ENCODE assay signal across 24 cellular contexts in the genomic region with DNA sequence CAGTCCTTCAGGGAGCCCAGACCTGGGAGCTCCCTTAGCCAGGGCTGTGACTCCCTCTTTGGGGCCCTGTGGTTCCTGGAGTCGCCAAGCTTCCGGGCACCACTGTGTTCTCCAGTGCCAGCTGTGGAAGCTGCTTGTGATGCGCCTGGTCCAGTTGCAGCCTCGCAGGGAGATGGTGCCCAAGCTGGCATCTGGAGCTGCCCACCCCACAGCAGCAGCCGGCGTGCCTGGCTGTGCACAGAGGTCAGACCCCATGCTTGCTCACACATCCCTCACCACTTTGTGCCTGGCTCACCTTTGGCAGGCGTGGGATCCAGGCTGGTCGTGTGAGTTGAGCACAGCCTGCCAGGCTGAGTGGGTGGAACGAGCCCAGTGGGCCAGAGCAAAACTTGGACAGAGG. TPM values are rescaled to one million over a fixed set of nuclear protein-coding genes. Genes with fewer than 3 reads are reported as not detected.
DNase-seq lines count a peak whose midpoint lies in the region; ATAC-seq, FAIRE-seq and TF ChIP-seq lines count a peak whose summit lies in the region.
"Had no signal": no experiment of that assay in that cellular context is flagged by ENCODE, and none has a peak within 500 bp of the region (broad histone marks: within the 10 kb centered on the region; RNA-seq: fewer than 3 reads in every experiment).

No MANE protein-coding gene starts in this region.

- no peak overlapping the region for H3K4ac ChIP-seq in H1 (replicated peaks; ENCODE audit: insufficient read length, low read depth, low read length)
- no peak overlapping the region for H3K4ac ChIP-seq in mesenchymal stem cell (ENCODE audit: low read depth in 1 of 2, low read length in 2 of 2)

- H3K9me3 ChIP-seq in right atrium auricular region (no peaks in the 10 kb centered on the region), H1 (ENCODE audit: insufficient read depth in 2 of 2, low read depth in 1 of 2, low read length in 1 of 2) (no peaks in the 10 kb centered on the region; a peak in 1 of 4 replicates), mesenchymal stem cell (ENCODE audit: control insufficient read depth, low read length) (no peaks in the 10 kb centered on the region)
- H3K9me3 ChIP-seq: BE2C, Peyer's patch, SK-N-SH had no signal

- POLR2A ChIA-PET in H1 (lab: Charles Lee; ENCODE audit: partially characterized antibody): interaction anchor here (0.6 kb wide), 1 partner anchor 377 kb away, joined by 3 read pairs; no protein-coding TSS in a partner anchor

- no peaks in the 10 kb centered on the region; the same call in 1 of the 2 replicates for H3K79me1 ChIP-seq in H1 (ENCODE audit: low read depth, low read length)
- peaks cover 20% of the 10 kb centered on the region for H3K79me1 ChIP-seq in mesenchymal stem cell (replicated peaks; ENCODE audit: low read length, poor library complexity, severe bottlenecking)

- H3K4me1 ChIP-seq in right atrium auricular region (no peaks in the 10 kb centered on the region), H1 (replicated peaks in 1 of 4; ENCODE audit: control insufficient read depth in 3 of 4, insufficient read depth in 4 of 4, low read length in 3 of 4) (no peaks in the 10 kb centered on the region), mesenchymal stem cell (ENCODE audit: control insufficient read depth, insufficient read depth, low read depth, low read length) (peaks cover 27% of the 10 kb centered on the region)
- H3K4me1 ChIP-seq: BE2C, Peyer's patch had no signal

- H4K8ac ChIP-seq in H1 (ENCODE audit: extremely low read depth, insufficient read depth, low read length) (0 out of 2 replicates have a peak overlapping the region, but pooled peaks have one; percentile 14), mesenchymal stem cell (ENCODE audit: low read length) (no peak overlapping the region)

- no peak overlapping the region for H3K18ac ChIP-seq in H1 (ENCODE audit: extremely low read depth, low read length)
- H3K18ac ChIP-seq in mesenchymal stem cell (ENCODE audit: low read depth in 1 of 2, low read length in 2 of 2): peak overlapping the region in 1 of 2 experiments; percentile 57

- no peak for TF ChIP-seq POLR2A in H1 (IDR thresholded peaks at IDR 0.05; ENCODE audit: control extremely low read depth in 1 of 2, low read depth in 2 of 2, low read length in 2 of 2)

- H3K9me3 Mint-ChIP-seq in type B pancreatic cell: no peaks in the 10 kb centered on the region
- H3K9me3 Mint-ChIP-seq: CD4-positive, alpha-beta T cell had no signal

- H3K36me3 ChIP-seq in right atrium auricular region (peaks cover 11% of the 10 kb centered on the region), H1 (ENCODE audit: control insufficient read depth in 2 of 4, insufficient read depth in 4 of 4, low read length in 3 of 4) (peaks cover 0 to 12% (median 3%) of the 10 kb centered on the region in 4 experiments; a peak in 4 of 8 replicates), mesenchymal stem cell (ENCODE audit: control insufficient read depth in 1 of 2, insufficient read depth in 2 of 2, low read depth in 1 of 2, low read length in 2 of 2) (peaks cover 16 to 25% of the 10 kb centered on the region in 2 experiments)
- H3K36me3 ChIP-seq: BE2C had no signal

- H3K9ac ChIP-seq in H1 (replicated peaks in 1 of 4; ENCODE audit: extremely low read depth in 1 of 4, low read depth in 3 of 4, low read length in 3 of 4) (no peak overlapping the region), mesenchymal stem cell (ENCODE audit: low read length) (no peak overlapping the region)
- H3K9ac ChIP-seq: SK-N-SH had no signal

- H2AK5ac ChIP-seq in H1 (ENCODE audit: low read depth, low read length): no peak overlapping the region
- H2AK5ac ChIP-seq in mesenchymal stem cell (ENCODE audit: low read length, severe bottlenecking): peak overlapping the region; percentile 95

- H3K4me2 ChIP-seq in H1 (ENCODE audit: insufficient read depth in 1 of 2, low read depth in 2 of 2, low read length in 2 of 2) (no peak overlapping the region), mesenchymal stem cell (ENCODE audit: low read length, poor library complexity, severe bottlenecking) (no peak overlapping the region)

- H3K4me3 ChIP-seq in right atrium auricular region (no peak overlapping the region), H1 (ENCODE audit: extremely low read depth in 1 of 4, insufficient read depth in 2 of 4, low read depth in 3 of 4, low read length in 4 of 4) (no peak overlapping the region), mesenchymal stem cell (ENCODE audit: insufficient read depth in 1 of 2, low read depth in 1 of 2, low read length in 2 of 2) (no peak overlapping the region)
- H3K4me3 ChIP-seq: Peyer's patch had no signal

- DNase-seq in Right ventricle myocardium superior: no peak
- DNase-seq in right atrium auricular region (ENCODE audit: low spot score): no peak
- DNase-seq in H1 (ENCODE audit: low read depth in 1 of 2, low spot score in 2 of 2): no peak
- no peak for DNase-seq in mesenchymal stem cell
- DNase-seq in NCI-H2029 (lab: John Stamatoyannopoulos, UW): no peak
- no peak for DNase-seq in NCI-H226
- DNase-seq in type B pancreatic cell (ENCODE audit: extremely low spot score, unreplicated experiment): no peak
- DNase-seq: 8988T; BE2C; CD4-positive, alpha-beta T cell; DMS153; GF-D8; KG1; NCI-H1105 treated with DMSO at 0.1 percent for 48 hours; NCI-H1694; NCI-H510A; NCI-H748 treated with DMSO at 0.1 percent for 48 hours; NK-92 treated with Interleukin-12 subunit alpha and Interleukin-12 subunit beta, amount 100 ng/mL, for 24 hours; Peyer's patch; SHP77; SK-N-SH had no signal

- CTCF ChIA-PET in H1 (lab: Charles Lee; ENCODE audit: partially characterized antibody): interaction anchor here (1.0 to 1.7 kb wide), 3 partner anchors 11 to 23 kb away, joined by 3 to 5 read pairs (median 3); no protein-coding TSS in a partner anchor

- no peaks in the 10 kb centered on the region for H3K23me2 ChIP-seq in H1 (ENCODE audit: low read depth, low read length)

- peaks cover 2 to 4% of the 10 kb centered on the region in 2 experiments for H4K20me1 ChIP-seq in H1 (replicated peaks in 1 of 2; ENCODE audit: control insufficient read depth in 1 of 2, insufficient read depth in 2 of 2, low read length in 2 of 2)

- TF ChIP-seq RAD21 in H1 (IDR thresholded peaks at IDR 0.05 in 1 of 2, conservative IDR thresholded peaks at IDR 0.05 in 1 of 2; ENCODE audit: low read depth in 2 of 2, low read length in 2 of 2): no peak

- H4K91ac ChIP-seq in H1 (replicated peaks; ENCODE audit: insufficient read length, low read length) (no peak overlapping the region), mesenchymal stem cell (ENCODE audit: low read length) (no peak overlapping the region)

- H3K27ac Mint-ChIP-seq in type B pancreatic cell: no peak overlapping the region
- H3K27ac Mint-ChIP-seq: CD4-positive, alpha-beta T cell had no signal

- H3K27me3 ChIP-seq in right atrium auricular region: no peaks in the 10 kb centered on the region
- no peaks in the 10 kb centered on the region for H3K27me3 ChIP-seq in H1 (replicated peaks in 1 of 4; ENCODE audit: control insufficient read depth in 3 of 4, extremely low read depth in 1 of 4, insufficient read depth in 3 of 4, low read length in 3 of 4)
- no peaks in the 10 kb centered on the region for H3K27me3 ChIP-seq in mesenchymal stem cell (ENCODE audit: control insufficient read depth in 1 of 2, insufficient read depth in 1 of 2, low read length in 2 of 2)
- H3K27me3 ChIP-seq: BE2C, Peyer's patch had no signal

- peaks cover 0 to 2% of the 10 kb centered on the region in 2 experiments; a peak in 1 of 4 replicates for H3K79me2 ChIP-seq in H1 (ENCODE audit: control insufficient read depth in 1 of 2, insufficient read depth in 2 of 2, low read length in 2 of 2)

- no peak overlapping the region for H3K56ac ChIP-seq in H1 (replicated peaks; ENCODE audit: insufficient read length, low read depth, low read length)

- no peak for TF ChIP-seq EP300 in H1 (IDR thresholded peaks at IDR 0.05; ENCODE audit: borderline replicate concordance in 1 of 2, low read depth in 2 of 2, low read length in 2 of 2)

- H3K27me3 Mint-ChIP-seq in type B pancreatic cell: no peaks in the 10 kb centered on the region
- H3K27me3 Mint-ChIP-seq: CD4-positive, alpha-beta T cell had no signal

- no peak overlapping the region for H4K5ac ChIP-seq in H1 (ENCODE audit: insufficient read length, low read depth, low read length)

- H2BK15ac ChIP-seq in H1 (ENCODE audit: low read length): no peak overlapping the region
- H2BK15ac ChIP-seq in mesenchymal stem cell (ENCODE audit: low read depth, poor library complexity, severe bottlenecking): peak overlapping the region; percentile 28

- intact Hi-C loops in Right ventricle myocardium superior (cut with DNase I): no loop called here

- peak; percentile 23 for ATAC-seq in Right ventricle myocardium superior (ENCODE audit: poor library complexity)

- H2AFZ ChIP-seq in H1 (ENCODE audit: low read length) (no peak overlapping the region), mesenchymal stem cell (ENCODE audit: low read depth, low read length) (no peak overlapping the region)

- no peaks in the 10 kb centered on the region for H3K4me1 Mint-ChIP-seq in type B pancreatic cell (ENCODE audit: unreplicated experiment)

- H2BK120ac ChIP-seq in H1 (replicated peaks; ENCODE audit: low read depth, low read length) (no peak overlapping the region), mesenchymal stem cell (ENCODE audit: low read depth, low read length) (no peak overlapping the region)

- H3K27ac ChIP-seq in right atrium auricular region: no peak overlapping the region
- H3K27ac ChIP-seq in H1 (ENCODE audit: low read depth, low read length): no peak overlapping the region
- peak overlapping the region; percentile 94 for H3K27ac ChIP-seq in mesenchymal stem cell (ENCODE audit: low read length, poor library complexity, severe bottlenecking)
- H3K27ac ChIP-seq in temporal lobe (ENCODE audit: low read depth, low read length): peak overlapping the region; percentile 21

- no peak overlapping the region for H3K4me3 Mint-ChIP-seq in type B pancreatic cell
- H3K4me3 Mint-ChIP-seq: CD4-positive, alpha-beta T cell had no signal

- no peak for FAIRE-seq in H1 (lab: Jason Lieb, UNC)
- FAIRE-seq: GM18507, H54 had no signal

- 93% methylated on average over 9 of the region's 9 CpGs; no CpG with 5 or more reads in 1 of the 2 experiments for WGBS in H1 (ENCODE audit: extremely low coverage in 1 of 2, insufficient coverage in 1 of 2, insufficient read length in 1 of 2, insufficient replicate concordance in 2 of 2, low coverage in 1 of 2, low lambda C conversion rate in 2 of 2, missing lambda C conversion rate in 1 of 2), 2 experiments
- 97% methylated on average over 9 of the region's 9 CpGs for WGBS in mesenchymal stem cell

- H3K23ac ChIP-seq in H1 (ENCODE audit: insufficient read length): no peak overlapping the region
- peak overlapping the region in 1 of 2 experiments; percentile 93 for H3K23ac ChIP-seq in mesenchymal stem cell (ENCODE audit: low read length in 2 of 2)

- no peak overlapping the region for H3K14ac ChIP-seq in H1 (ENCODE audit: insufficient read length)
- peak overlapping the region in 1 of 2 experiments; percentile 6 for H3K14ac ChIP-seq in mesenchymal stem cell (ENCODE audit: low read length in 2 of 2)

- peaks cover 23% of the 10 kb centered on the region for H3K36me3 Mint-ChIP-seq in type B pancreatic cell

- H2BK5ac ChIP-seq in H1 (ENCODE audit: low read depth, low read length) (no peak overlapping the region; the same call in 1 of the 2 replicates), mesenchymal stem cell (ENCODE audit: low read depth, low read length, poor library complexity, severe bottlenecking) (peak overlapping the region; percentile 21)

- H2BK20ac ChIP-seq in H1 (ENCODE audit: low read length): no peak overlapping the region

- TF ChIP-seq CTCF in right atrium auricular region (IDR thresholded peaks at IDR 0.05) (no peak), H1 (IDR thresholded peaks at IDR 0.05; ENCODE audit: control extremely low read depth in 1 of 3, insufficient read depth in 1 of 3, low read depth in 1 of 3, low read length in 3 of 3) (no peak), type B pancreatic cell (conservative IDR thresholded peaks at IDR 0.05) (no peak)

- H2BK12ac ChIP-seq in H1 (ENCODE audit: low read depth, low read length) (no peak overlapping the region), mesenchymal stem cell (ENCODE audit: low read length in 2 of 2) (peak overlapping the region in 1 of 2 experiments; percentile 21)

RNA-seq across cellular contexts. Expression of a gene that starts 18.2 kb away (rescaled TPM):
- 61.0 TPM for total RNA-seq in Right ventricle myocardium superior
- 10 to 100 TPM; 39.6 to 51.0 TPM for total RNA-seq in right atrium auricular region
- total RNA-seq in H1 (2021; fragmentation: NEBNext Ultra II Directional; extraction: Animal tissue kit (Norgen Biotek cat#: 25700)): 30.6 and 34.2 TPM in 2 replicates
- 18.4 and 38.2 TPM in 2 replicates for polyA plus RNA-seq in H1 (2011; rRNA removed)
- polyA plus RNA-seq in H1 (2011; cell fraction: cytosol; rRNA removed): 45.7 TPM
- polyA plus RNA-seq in H1 (2011; cell fraction: nucleus; rRNA removed): 13.9 TPM
- polyA plus RNA-seq in H1 (2012, experiment 1 of 2): 15.7 to 35.2 TPM (median 19.5 TPM) in 4 replicates
- polyA plus RNA-seq in H1 (2012, experiment 2 of 2): 3.7 TPM
- polyA plus RNA-seq in H1 (2013, experiment 1 of 2): 27.4 TPM
- polyA plus RNA-seq in H1 (2013, experiment 2 of 2): 28.2 TPM
- 44.4 and 59.6 TPM in 2 replicates for polyA minus RNA-seq in H1 (2011; rRNA and poly(A)+ RNA removed)
- polyA minus RNA-seq in H1 (2011; cell fraction: cytosol; rRNA and poly(A)+ RNA removed): 25.5 TPM
- 58.2 TPM for polyA minus RNA-seq in H1 (2011; cell fraction: nucleus; rRNA and poly(A)+ RNA removed)
- polyA plus RNA-seq in mesenchymal stem cell (2013, experiment 1 of 2): 19.2 TPM
- polyA plus RNA-seq in mesenchymal stem cell (2013, experiment 2 of 2): 19.5 TPM
- 87.0 TPM for total RNA-seq in temporal lobe
- total RNA-seq in type B pancreatic cell (ENCODE audit: low replicate concordance): 24.3 and 26.2 TPM in 2 replicates

Comparison
In these comparisons a context has a peak if more than half of its experiments do, and no peak if none do; other contexts are left out.
1. H3K27ac ChIP-seq: peak in mesenchymal stem cell (single experiment) and temporal lobe (single experiment); none in right atrium auricular region (0 of 2) and H1 (single experiment).